23 cellular contexts compared by ENCODE assay signal in the genomic region with DNA sequence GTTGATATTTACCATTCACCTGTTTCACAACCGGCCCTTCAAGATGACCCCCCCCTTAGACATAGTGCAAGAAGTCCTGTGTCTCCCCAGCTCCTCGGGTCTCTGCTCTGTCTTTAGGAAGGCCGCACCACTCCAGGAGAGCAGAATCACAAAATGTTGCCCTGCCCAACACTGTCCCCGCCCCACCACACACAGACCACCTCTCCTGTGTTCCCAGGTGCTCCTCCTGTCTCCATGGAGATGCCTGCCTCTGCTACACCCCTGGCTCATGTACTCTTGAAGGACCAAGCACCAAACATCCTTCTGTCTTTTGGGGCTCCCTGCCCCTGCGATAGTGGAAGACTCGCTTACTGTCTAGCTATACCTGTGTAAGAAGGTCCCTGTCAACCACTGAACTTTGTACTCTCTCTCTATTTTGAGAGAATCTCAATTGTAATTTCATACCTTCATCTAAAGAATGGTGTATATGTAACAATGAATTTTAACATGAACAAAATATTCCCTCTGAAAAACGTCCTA. TPM values are rescaled to one million over a fixed set of nuclear protein-coding genes. Genes with fewer than 3 reads are reported as not detected.
A peak's percentile ranks its signal among the peaks of the same experiment; 100 is the strongest.
DNase-seq lines count a peak whose midpoint lies in the region; ATAC-seq and TF ChIP-seq lines count a peak whose summit lies in the region.
"Had no signal": no experiment of that assay in that cellular context is flagged by ENCODE, and none has a peak within 500 bp of the region (broad histone marks: within the 10 kb centered on the region; RNA-seq: fewer than 3 reads in every experiment).

No MANE protein-coding gene starts in this region.

- H3K9ac ChIP-seq in neuronal stem cell (ENCODE audit: low read depth, low read length, poor library complexity) = peak overlapping the region; percentile 2
- H3K9ac ChIP-seq: parathyroid adenoma, SK-N-SH had no signal

- H2AFZ ChIP-seq in neuronal stem cell (ENCODE audit: low read length) = no peak overlapping the region
- H2AFZ ChIP-seq: parathyroid adenoma had no signal

- H2BK12ac ChIP-seq in neuronal stem cell (ENCODE audit: low read length) = no peak overlapping the region

- intact Hi-C loops in cardiac septum (cut with DNase I) = loop anchor here (2.0 kb wide), 1 partner anchor 54 kb away; no protein-coding TSS in a partner anchor

- H3K36me3 ChIP-seq in cardiac muscle cell (no peaks in the 10 kb centered on the region), neuronal stem cell (replicated peaks in 1 of 2; ENCODE audit: control insufficient read depth in 2 of 2, insufficient read depth in 2 of 2, low read length in 2 of 2) (no peaks in the 10 kb centered on the region)
- H3K36me3 ChIP-seq: BE2C, breast epithelium had no signal

- WGBS in neuronal stem cell (ENCODE audit: extremely low coverage in 2 of 2, insufficient read length in 2 of 2, insufficient replicate concordance in 1 of 2), 2 donors = no CpG with 5 or more reads among the region's 7 CpGs

- H3K79me1 ChIP-seq in neuronal stem cell (ENCODE audit: low read depth, low read length) = no peaks in the 10 kb centered on the region

- H3K27ac ChIP-seq in cardiac muscle cell = peak overlapping the region; percentile 86
- H3K27ac ChIP-seq in neuronal stem cell (replicated peaks; ENCODE audit: low read length) = no peak overlapping the region
- H3K27ac ChIP-seq in coronary artery = no peak overlapping the region
- H3K27ac ChIP-seq: parathyroid adenoma had no signal

- H2AK5ac ChIP-seq in neuronal stem cell (ENCODE audit: low read depth, low read length) = peak overlapping the region; percentile 38

- DNase-seq in cardiac muscle cell (ENCODE audit: low read depth in 1 of 2, low spot score in 1 of 2) = no peak
- DNase-seq in cardiac septum (ENCODE audit: low spot score) = no peak
- no peak for DNase-seq in neuronal stem cell (ENCODE audit: low spot score)
- DNase-seq in coronary artery (ENCODE audit: low spot score) = no peak
- no peak for DNase-seq in RPMI8226
- DNase-seq in NCI-H446 (lab: John Stamatoyannopoulos, UW) = no peak
- DNase-seq: activated CD4-positive, alpha-beta T cell treated with anti-CD3 and anti-CD28 coated beads, Interleukin-2, amount 50 U/mL, for 4 hours; activated effector memory CD4-positive, alpha-beta T cell treated with anti-CD3 and anti-CD28 coated beads, Interleukin-2, amount 50 U/mL, for 16 hours; BE2C; DND-41; GOT3; left colon; MM.1S; natural killer cell; NCI-H1436; NCI-H2107; NCI-H524; SK-N-SH had no signal

- no peak overlapping the region for H3K14ac ChIP-seq in neuronal stem cell (ENCODE audit: low read length)

- no peak overlapping the region for H4K91ac ChIP-seq in neuronal stem cell (ENCODE audit: low read depth, low read length, poor library complexity)

- TF ChIP-seq CTCF in cardiac muscle cell (IDR thresholded peaks at IDR 0.05; ENCODE audit: low read depth, low read length) (no peak), coronary artery (IDR thresholded peaks at IDR 0.05) (no peak)

- H3K27me3 ChIP-seq in cardiac muscle cell = no peaks in the 10 kb centered on the region
- H3K27me3 ChIP-seq in neuronal stem cell (ENCODE audit: control insufficient read depth in 3 of 3, insufficient read depth in 3 of 3, low read depth in 1 of 3, low read length in 3 of 3) = no peaks in the 10 kb centered on the region
- H3K27me3 ChIP-seq: BE2C, breast epithelium had no signal

- H3K4me3 ChIP-seq in cardiac muscle cell (no peak overlapping the region), neuronal stem cell (ENCODE audit: low read length in 2 of 2) (no peak overlapping the region), coronary artery (no peak overlapping the region)
- H3K4me3 ChIP-seq: breast epithelium, K562 had no signal

- H3K4me1 ChIP-seq in cardiac muscle cell (ENCODE audit: low read depth) (peaks cover 47% of the 10 kb centered on the region), neuronal stem cell (ENCODE audit: control insufficient read depth in 2 of 2, insufficient read depth in 1 of 2, low read depth in 1 of 2, low read length in 2 of 2) (peaks cover 2 to 4% of the 10 kb centered on the region in 2 donors)
- H3K4me1 ChIP-seq: breast epithelium, parathyroid adenoma had no signal

- H3K4me2 ChIP-seq in neuronal stem cell (ENCODE audit: insufficient read depth, low read length, poor library complexity, severe bottlenecking) = no peak overlapping the region
- H3K4me2 ChIP-seq: SK-N-SH had no signal

- H3K23ac ChIP-seq in neuronal stem cell (ENCODE audit: low read depth, low read length, poor library complexity) = no peak overlapping the region

- no peak overlapping the region for H2BK120ac ChIP-seq in neuronal stem cell (ENCODE audit: low read depth, low read length)

- H3K9me3 ChIP-seq in cardiac muscle cell (ENCODE audit: low read depth) = no peaks in the 10 kb centered on the region
- H3K9me3 ChIP-seq in neuronal stem cell (replicated peaks in 1 of 2; ENCODE audit: control insufficient read depth in 2 of 2, insufficient read depth in 1 of 2, low read depth in 1 of 2, low read length in 2 of 2) = peaks cover 0 to 5% of the 10 kb centered on the region in 2 donors
- H3K9me3 ChIP-seq: BE2C, breast epithelium, SK-N-SH had no signal

- ATAC-seq in GM19351 (IDR thresholded peaks at IDR 0.05; ENCODE audit: unreplicated experiment) = peak; percentile 37
- ATAC-seq in HG03565 (IDR thresholded peaks at IDR 0.05; ENCODE audit: unreplicated experiment) = peak; percentile 12
- ATAC-seq: K562, left colon, natural killer cell had no signal

- no peak overlapping the region for H2BK5ac ChIP-seq in neuronal stem cell (ENCODE audit: low read length)

- no peak overlapping the region for H2BK15ac ChIP-seq in neuronal stem cell (ENCODE audit: low read length)

- H3K4ac ChIP-seq in neuronal stem cell (ENCODE audit: low read length) = no peak overlapping the region

- peak overlapping the region; percentile 51 for H3K18ac ChIP-seq in neuronal stem cell (ENCODE audit: low read length)

- H4K8ac ChIP-seq in neuronal stem cell (ENCODE audit: low read depth, low read length) = no peak overlapping the region

RNA-seq across cellular contexts. Expression of gene TNFRSF19, which starts 9.6 kb away (rescaled TPM):
- total RNA-seq in cardiac muscle cell = 139 and 141 TPM in 2 replicates
- polyA plus RNA-seq in cardiac muscle cell = 91.3 and 124 TPM in 2 replicates
- total RNA-seq in cardiac septum = 20.0 TPM
- polyA plus RNA-seq in neuronal stem cell (2013, experiment 1 of 2) = 0.92 TPM
- polyA plus RNA-seq in neuronal stem cell (2013, experiment 2 of 2) = 0.84 TPM
